In the genomic region with DNA sequence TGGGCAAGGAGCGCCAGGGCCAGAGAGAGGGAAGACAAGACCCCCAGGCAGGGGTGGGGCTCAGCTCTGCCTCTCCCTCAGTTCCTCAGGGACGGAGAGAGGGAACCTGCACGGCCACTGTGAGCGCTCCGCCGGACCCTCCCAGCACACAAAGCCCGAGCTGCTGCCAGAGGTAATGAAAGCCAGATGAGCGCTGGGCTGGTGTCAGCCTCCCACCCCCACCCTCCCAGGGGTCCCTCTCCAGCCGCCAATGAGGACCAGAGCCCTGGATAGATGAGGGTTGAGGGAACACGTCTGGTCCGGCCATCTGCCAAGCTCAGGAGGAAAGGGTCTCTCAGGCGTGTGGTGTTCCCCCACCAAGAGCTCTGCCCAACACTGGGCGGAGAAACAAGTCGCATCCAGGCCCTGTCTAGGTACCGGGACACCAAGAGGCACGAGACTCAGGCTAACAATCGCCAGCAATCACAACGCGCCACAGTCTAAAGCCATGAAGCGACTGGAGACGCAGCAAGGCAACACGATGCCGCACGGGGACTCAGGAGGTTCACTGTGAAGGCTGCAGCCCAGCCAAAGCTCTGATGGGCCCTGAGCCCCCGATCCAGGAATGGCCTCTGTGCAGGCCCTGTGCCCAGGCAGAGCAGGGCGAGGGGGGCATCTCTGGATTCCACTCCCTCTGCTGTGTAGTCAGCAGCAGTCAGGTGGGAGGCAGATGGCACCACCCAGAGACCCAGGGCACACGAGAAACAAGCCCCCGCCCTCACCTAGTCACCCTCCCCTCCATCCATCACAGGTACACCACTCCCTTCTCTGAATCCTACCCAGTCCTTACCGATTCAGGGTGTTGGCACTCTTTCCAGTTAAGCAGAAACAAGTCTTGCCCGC, we compare ENCODE assay signal across 8 cellular contexts. TPM values are rescaled to one million over a fixed set of nuclear protein-coding genes. Genes with fewer than 3 reads are reported as not detected.
DNase-seq lines count a peak whose midpoint lies in the region; ATAC-seq, FAIRE-seq and TF ChIP-seq lines count a peak whose summit lies in the region.

No MANE protein-coding gene starts in this region.

- H3K79me2 ChIP-seq in mesendoderm (ENCODE audit: control insufficient read depth, insufficient read depth, low read length) = no peaks in the 10 kb centered on the region

- CTCF ChIA-PET in A673 (lab: Charles Lee) = interaction anchor here (1.5 kb wide), 1 partner anchor 24 kb away, joined by 4 read pairs; no protein-coding TSS in a partner anchor

- TF ChIP-seq CTCF in A673 (conservative IDR thresholded peaks at IDR 0.05; ENCODE audit: low read depth, low read length) (no peak), HL-60 (IDR thresholded peaks at IDR 0.05; ENCODE audit: insufficient read depth, low read length) (no peak), bronchial epithelial cell (IDR thresholded peaks at IDR 0.05; ENCODE audit: insufficient read depth, low read length, severe bottlenecking) (no peak)

- no peak overlapping the region for H3K4me2 ChIP-seq in mesendoderm (ENCODE audit: low read length)

- no peaks in the 10 kb centered on the region for H3K79me1 ChIP-seq in mesendoderm (ENCODE audit: low read length)

- H3K4me3 ChIP-seq in A673 (ENCODE audit: low read depth, low read length, poor library complexity, severe bottlenecking) = peak overlapping the region; percentile 65
- H3K4me3 ChIP-seq in HL-60 (replicated peaks; ENCODE audit: insufficient read depth, low read length) = peak overlapping the region; percentile 62
- H3K4me3 ChIP-seq in bronchial epithelial cell (ENCODE audit: low read depth, low read length) = peak overlapping the region; percentile 64
- no peak overlapping the region for H3K4me3 ChIP-seq in mesendoderm (ENCODE audit: low read length)

- H3K4ac ChIP-seq in mesendoderm (ENCODE audit: low read depth, low read length) = no peak overlapping the region

- POLR2A ChIA-PET in A673 (lab: Charles Lee; ENCODE audit: low non-redundant PET) = no interaction called here

- WGBS in mesendoderm (ENCODE audit: extremely low coverage, insufficient coverage, low lambda C conversion rate) = no CpG with 5 or more reads among the region's 30 CpGs

- no peak for DNase-seq in A673 (ENCODE audit: low spot score)
- no peak for DNase-seq in HL-60 (ENCODE audit: low read depth in 1 of 2, low spot score in 1 of 2)
- peak; percentile 41 for DNase-seq in bronchial epithelial cell (ENCODE audit: low read depth)
- DNase-seq in mesendoderm = no peak
- peak; percentile 30 for DNase-seq in urothelium cell line (ENCODE audit: low spot score)
- no peak for DNase-seq in NCI-H2107 (lab: John Stamatoyannopoulos, UW)

- intact Hi-C loops in A673 (cut with micrococcal nuclease; ENCODE audit: unreplicated experiment) = loop anchor here (10.0 kb wide), 1 partner anchor 945 kb away; the partner anchor contains the start of gene BRD3

- H2BK120ac ChIP-seq in mesendoderm (ENCODE audit: low read depth, low read length) = no peak overlapping the region

- FAIRE-seq in bronchial epithelial cell (lab: Jason Lieb, UNC) (no peak), urothelium cell line (lab: Jason Lieb, UNC) (no peak)

- peak overlapping the region; percentile 9 for H3K9ac ChIP-seq in mesendoderm (ENCODE audit: low read length)

- peaks cover 33% of the 10 kb centered on the region for H3K4me1 ChIP-seq in A673 (ENCODE audit: insufficient read depth, low read length, poor library complexity, severe bottlenecking)
- H3K4me1 ChIP-seq in mesendoderm (ENCODE audit: control insufficient read depth, low read depth, low read length) = no peaks in the 10 kb centered on the region

- H3K27me3 ChIP-seq in A673 (replicated peaks; ENCODE audit: insufficient read depth, low read depth, low read length, poor library complexity) = no peaks in the 10 kb centered on the region
- no peaks in the 10 kb centered on the region for H3K27me3 ChIP-seq in HL-60 (ENCODE audit: insufficient read depth, poor library complexity, severe bottlenecking)
- H3K27me3 ChIP-seq in bronchial epithelial cell (ENCODE audit: control insufficient read depth, insufficient read depth, low read length) = no peaks in the 10 kb centered on the region
- no peaks in the 10 kb centered on the region for H3K27me3 ChIP-seq in mesendoderm (ENCODE audit: insufficient read depth, low read length, poor library complexity)

- H3K9me3 ChIP-seq in A673 (ENCODE audit: low read depth, low read length, poor library complexity, severe bottlenecking) = no peaks in the 10 kb centered on the region

- H3K18ac ChIP-seq in mesendoderm (ENCODE audit: low read length) = no peak overlapping the region

- H4K5ac ChIP-seq in mesendoderm (ENCODE audit: low read length) = no peak overlapping the region

- no peak overlapping the region for H4K8ac ChIP-seq in mesendoderm (ENCODE audit: low read depth, low read length)

- no peak overlapping the region for H2BK15ac ChIP-seq in mesendoderm (replicated peaks; ENCODE audit: low read depth)

- H3K23ac ChIP-seq in mesendoderm (ENCODE audit: low read length) = no peak overlapping the region

- H2BK5ac ChIP-seq in mesendoderm (ENCODE audit: low read length) = no peak overlapping the region

- H2AK5ac ChIP-seq in mesendoderm (ENCODE audit: low read length) = no peak overlapping the region

- peak overlapping the region; percentile 42 for H3K56ac ChIP-seq in mesendoderm (ENCODE audit: low read length)

- ATAC-seq in GM19467 (IDR thresholded peaks at IDR 0.05; ENCODE audit: unreplicated experiment) = no peak
- ATAC-seq in GM19463 (IDR thresholded peaks at IDR 0.05; ENCODE audit: unreplicated experiment) = no peak

- H3K27ac ChIP-seq in A673 (ENCODE audit: low read depth, low read length, poor library complexity, severe bottlenecking) (peak overlapping the region; percentile 47), HL-60 (replicated peaks) (no peak overlapping the region), mesendoderm (ENCODE audit: low read depth, low read length) (no peak overlapping the region)

- BruUV-seq in A673 (replicated peaks; lab: Mats Ljungman, UMichigan) = no TSS peak

- H3K36me3 ChIP-seq in A673 (ENCODE audit: insufficient read depth, low read length, poor library complexity, severe bottlenecking) = no peaks in the 10 kb centered on the region
- peaks cover 10% of the 10 kb centered on the region for H3K36me3 ChIP-seq in bronchial epithelial cell (ENCODE audit: control insufficient read depth, insufficient read depth, low read length)
- no peaks in the 10 kb centered on the region for H3K36me3 ChIP-seq in mesendoderm (ENCODE audit: control insufficient read depth, insufficient read depth, low read length)

RNA-seq across cellular contexts. Expression of gene RALGDS, which starts 1.3 kb away (rescaled TPM):
- total RNA-seq in A673 (2021) (40.1 and 42.3 TPM in 2 replicates), bronchial epithelial cell (18.7 and 21.1 TPM in 2 replicates)
- polyA plus RNA-seq in mesendoderm (2013, experiment 1 of 2) = 8.2 TPM
- 9.3 TPM for polyA plus RNA-seq in mesendoderm (2013, experiment 2 of 2)

RNA-seq across cellular contexts. Expression of gene GBGT1, which starts 44.0 kb away (rescaled TPM):
- total RNA-seq in A673 (2021) (1.8 and 2.6 TPM in 2 replicates), bronchial epithelial cell (1.0 and 1.1 TPM in 2 replicates)
- 3.3 TPM for polyA plus RNA-seq in mesendoderm (2013, experiment 1 of 2)
- polyA plus RNA-seq in mesendoderm (2013, experiment 2 of 2) = 3.7 TPM

RNA-seq across cellular contexts. Expression of gene CEL, which starts 57.9 kb away (rescaled TPM):
- total RNA-seq in A673 (2021) (2.8 and 3.4 TPM in 2 replicates), bronchial epithelial cell (0.53 and 1.3 TPM in 2 replicates)
- polyA plus RNA-seq in mesendoderm (2013, experiment 1 of 2) = 1.3 TPM
- 1.4 TPM for polyA plus RNA-seq in mesendoderm (2013, experiment 2 of 2)

Comparison
In these comparisons a context has a peak if more than half of its experiments do, and no peak if none do; other contexts are left out.
1. DNase-seq: peak in bronchial epithelial cell (single experiment) and urothelium cell line (single experiment); none in A673 (single experiment), HL-60 (0 of 2), mesendoderm (single experiment) and NCI-H2107 (single experiment).